Comparison of ENCODE assay signal across 9 cellular contexts in genomic region chr16:79901522-79901921, GRCh38.
"Had no signal": no experiment of that assay in that cellular context is flagged by ENCODE, and none has a peak within 500 bp of the region (broad histone marks: within the 10 kb centered on the region; RNA-seq: fewer than 3 reads in every experiment).

No MANE protein-coding gene starts in this region.

- ATAC-seq: HepG2 had no signal

- H3K36me3 Mint-ChIP-seq: IgD-negative memory B cell had no signal

- DNase-seq: IMR-90, Karpas-422, KBM-7, KG1 had no signal

- H3K4me2 ChIP-seq: KMS-11 had no signal

- H3K27ac ChIP-seq: HL-60, KMS-11 had no signal

- FAIRE-seq: HepG2, HTR-8/SVneo had no signal

- H3K4me3 Mint-ChIP-seq: IgD-negative memory B cell had no signal

- H3K9ac ChIP-seq: KMS-11 had no signal

- H3K4me1 Mint-ChIP-seq: IgD-negative memory B cell had no signal
